In genomic region chr16:85308585-85309540, GRCh38 we compare ENCODE assay signal across 12 cellular contexts.
DNase-seq lines count a peak whose midpoint lies in the region; ATAC-seq and TF ChIP-seq lines count a peak whose summit lies in the region.
"Had no signal": no experiment of that assay in that cellular context is flagged by ENCODE, and none has a peak within 500 bp of the region (broad histone marks: within the 10 kb centered on the region; RNA-seq: fewer than 3 reads in every experiment).

No MANE protein-coding gene starts in this region.

- H3K79me1 ChIP-seq in IMR-90 (ENCODE audit: low read depth in 1 of 2, low read length in 2 of 2): peaks cover 31 to 56% of the 10 kb centered on the region in 2 experiments

- H3K27me3 ChIP-seq in IMR-90 (ENCODE audit: control insufficient read depth, insufficient read depth, low read length): no peaks in the 10 kb centered on the region
- H3K27me3 ChIP-seq: esophagus muscularis mucosa had no signal

- H3K9me1 ChIP-seq in IMR-90 (ENCODE audit: insufficient read depth, low read length): peaks cover 4% of the 10 kb centered on the region; the same call in 1 of the 2 replicates

- no peak overlapping the region for H3K14ac ChIP-seq in IMR-90 (replicated peaks; ENCODE audit: low read depth, low read length)

- WGBS in IMR-90 (ENCODE audit: extremely low coverage in 2 of 2, insufficient read length in 1 of 2), 2 experiments: 85% methylated on average over 11 of the region's 17 CpGs; no CpG with 5 or more reads in 1 of the 2 experiments

- no peak for TF ChIP-seq RAD21 in IMR-90 (IDR thresholded peaks at IDR 0.05; ENCODE audit: low read length)

- H3K4ac ChIP-seq in IMR-90 (ENCODE audit: low read depth, low read length): no peak overlapping the region

- H3K36me3 ChIP-seq in IMR-90 (ENCODE audit: control insufficient read depth, insufficient read depth, low read length): no peaks in the 10 kb centered on the region
- H3K36me3 ChIP-seq: esophagus muscularis mucosa had no signal

- no peak overlapping the region for H2AK9ac ChIP-seq in IMR-90 (replicated peaks; ENCODE audit: low read depth, low read length, poor library complexity)

- H3K4me1 Mint-ChIP-seq in activated CD8-positive, alpha-beta T cell treated with anti-CD3 and anti-CD28 coated beads for 36 hours (ENCODE audit: low read depth): peaks cover 59% of the 10 kb centered on the region
- peaks cover 63% of the 10 kb centered on the region for H3K4me1 Mint-ChIP-seq in nephron
- peaks cover 42% of the 10 kb centered on the region for H3K4me1 Mint-ChIP-seq in activated T-helper 2 cell treated with anti-CD3 and anti-CD28 coated beads, Interferon-gamma antibody, Interleukin-2, Interleukin-4, amounts not matched to agents 10 μg/mL and 5 μg/mL and 100 μg/mL, durations not matched to agents 14 hours and 24 hours and 36 hours (ENCODE audit: low read depth)

- no peak overlapping the region for H3K56ac ChIP-seq in IMR-90 (ENCODE audit: extremely low read depth, insufficient read depth, low read length)

- no peak overlapping the region for H4K5ac ChIP-seq in IMR-90 (ENCODE audit: low read depth, low read length)

- TSS peak; percentile 14 for BruUV-seq in IMR-90 (replicated peaks; lab: Mats Ljungman, UMichigan)

- no peak overlapping the region for H2AK5ac ChIP-seq in IMR-90 (ENCODE audit: low read depth, low read length)

- H3K4me2 ChIP-seq in IMR-90 (ENCODE audit: low read depth, low read length): no peak overlapping the region

- no peaks in the 10 kb centered on the region for H3K9me3 Mint-ChIP-seq in activated CD8-positive, alpha-beta T cell treated with anti-CD3 and anti-CD28 coated beads for 36 hours
- no peaks in the 10 kb centered on the region for H3K9me3 Mint-ChIP-seq in nephron
- H3K9me3 Mint-ChIP-seq in activated T-helper 2 cell treated with anti-CD3 and anti-CD28 coated beads, Interferon-gamma antibody, Interleukin-2, Interleukin-4, amounts not matched to agents 10 μg/mL and 5 μg/mL and 100 μg/mL, durations not matched to agents 14 hours and 24 hours and 36 hours: no peaks in the 10 kb centered on the region
- H3K9me3 Mint-ChIP-seq: natural killer cell had no signal

- H4K91ac ChIP-seq in IMR-90 (ENCODE audit: insufficient read depth, low read depth, low read length): no peak overlapping the region

- H2AFZ ChIP-seq in IMR-90 (replicated peaks; ENCODE audit: low read length, poor library complexity): no peak overlapping the region

- H3K23ac ChIP-seq in IMR-90 (ENCODE audit: low read depth, low read length): no peak overlapping the region

- H2BK120ac ChIP-seq in IMR-90 (ENCODE audit: low read depth, low read length): no peak overlapping the region

- H3K4me1 ChIP-seq in IMR-90 (ENCODE audit: control insufficient read depth, insufficient read depth, low read length): peaks cover 13% of the 10 kb centered on the region

- no peak for TF ChIP-seq POLR2A in IMR-90 (IDR thresholded peaks at IDR 0.05; ENCODE audit: low read depth, low read length)

- ATAC-seq in IMR-90 (ENCODE audit: low read depth) (no peak), sciatic nerve (no peak)
- ATAC-seq in activated CD8-positive, alpha-beta T cell treated with anti-CD3 and anti-CD28 coated beads for 36 hours: no peak

- DNase-seq in CD1c-positive myeloid dendritic cell (ENCODE audit: extremely low spot score) (peak; percentile 47), IMR-90 (no peak), sciatic nerve (ENCODE audit: low spot score) (no peak), G401 (ENCODE audit: low spot score) (no peak), NCI-H187 treated with DMSO at 0.1 percent for 48 hours (lab: John Stamatoyannopoulos, UW) (no peak)
- DNase-seq in activated CD8-positive, alpha-beta T cell treated with anti-CD3 and anti-CD28 coated beads for 36 hours: peak; percentile 34
- DNase-seq in activated T-helper 2 cell treated with anti-CD3 and anti-CD28 coated beads, Interferon-gamma antibody, Interleukin-2, Interleukin-4, amounts not matched to agents 10 μg/mL and 5 μg/mL and 100 μg/mL, durations not matched to agents 14 hours and 24 hours and 36 hours (ENCODE audit: low spot score): no peak
- DNase-seq: Calu3, H7, natural killer cell had no signal

- no peak overlapping the region for H3K27ac Mint-ChIP-seq in activated CD8-positive, alpha-beta T cell treated with anti-CD3 and anti-CD28 coated beads for 36 hours
- H3K27ac Mint-ChIP-seq in nephron: peak overlapping the region; percentile 68 to 89 (median 79)
- H3K27ac Mint-ChIP-seq in activated T-helper 2 cell treated with anti-CD3 and anti-CD28 coated beads, Interferon-gamma antibody, Interleukin-2, Interleukin-4, amounts not matched to agents 10 μg/mL and 5 μg/mL and 100 μg/mL, durations not matched to agents 14 hours and 24 hours and 36 hours: no peak overlapping the region

- dilution Hi-C loops in IMR-90 (cut with HindIII; ENCODE audit: low sequenced_read_pairs, unreplicated experiment): no loop called here

- no peaks in the 10 kb centered on the region for H3K36me3 Mint-ChIP-seq in activated CD8-positive, alpha-beta T cell treated with anti-CD3 and anti-CD28 coated beads for 36 hours (ENCODE audit: low read depth)
- H3K36me3 Mint-ChIP-seq in nephron (ENCODE audit: low read depth): no peaks in the 10 kb centered on the region
- H3K36me3 Mint-ChIP-seq in activated T-helper 2 cell treated with anti-CD3 and anti-CD28 coated beads, Interferon-gamma antibody, Interleukin-2, Interleukin-4, amounts not matched to agents 10 μg/mL and 5 μg/mL and 100 μg/mL, durations not matched to agents 14 hours and 24 hours and 36 hours (ENCODE audit: low read depth): peaks cover 2% of the 10 kb centered on the region
- H3K36me3 Mint-ChIP-seq: natural killer cell had no signal

- intact Hi-C loops in IMR-90 (cut with micrococcal nuclease): no loop called here
- intact Hi-C loops in activated CD8-positive, alpha-beta T cell treated with anti-CD3 and anti-CD28 coated beads for 36 hours (cut with micrococcal nuclease): no loop called here
- intact Hi-C loops in activated T-helper 2 cell treated with anti-CD3 and anti-CD28 coated beads, Interferon-gamma antibody, Interleukin-2, Interleukin-4, amounts not matched to agents 10 μg/mL and 5 μg/mL and 100 μg/mL, durations not matched to agents 14 hours and 24 hours and 36 hours (cut with micrococcal nuclease): loop anchor here (10.0 kb wide), 1 partner anchor 116 kb away; no protein-coding TSS in a partner anchor
- intact Hi-C loops in sciatic nerve (cut with DNase I): loop anchor here (10.0 kb wide), 1 partner anchor 306 kb away; the partner anchor contains the start of gene GSE1

- in situ Hi-C loops in IMR-90 (cut with MboI; ENCODE audit: low sequenced_read_pairs) (no loop called here), G401 (cut with HindIII; ENCODE audit: low sequenced_read_pairs) (no loop called here)

- H3K27me3 Mint-ChIP-seq in activated CD8-positive, alpha-beta T cell treated with anti-CD3 and anti-CD28 coated beads for 36 hours: no peaks in the 10 kb centered on the region
- H3K27me3 Mint-ChIP-seq in nephron (ENCODE audit: low read depth): no peaks in the 10 kb centered on the region
- no peaks in the 10 kb centered on the region for H3K27me3 Mint-ChIP-seq in activated T-helper 2 cell treated with anti-CD3 and anti-CD28 coated beads, Interferon-gamma antibody, Interleukin-2, Interleukin-4, amounts not matched to agents 10 μg/mL and 5 μg/mL and 100 μg/mL, durations not matched to agents 14 hours and 24 hours and 36 hours (ENCODE audit: low read depth)

- POLR2A ChIA-PET in IMR-90 (lab: Charles Lee; ENCODE audit: unreplicated experiment): no interaction called here
- POLR2A ChIA-PET in activated CD8-positive, alpha-beta T cell treated with anti-CD3 and anti-CD28 coated beads for 36 hours (lab: Charles Lee): interaction anchor here (0.8 to 1.3 kb wide), 3 partner anchors 25 to 304 kb away, joined by 3 to 5 read pairs (median 3); partner anchors contain the start of gene GSE1

- TF ChIP-seq CTCF in IMR-90 (conservative IDR thresholded peaks at IDR 0.05; ENCODE audit: low read depth, low read length) (no peak), nephron (IDR thresholded peaks at IDR 0.05; ENCODE audit: unreplicated experiment in 3 of 3) (no peak)
- TF ChIP-seq CTCF in activated CD8-positive, alpha-beta T cell treated with anti-CD3 and anti-CD28 coated beads for 36 hours (IDR thresholded peaks at IDR 0.05): no peak

- no peak overlapping the region for H2BK15ac ChIP-seq in IMR-90 (ENCODE audit: low read depth, low read length)

- H2BK20ac ChIP-seq in IMR-90 (ENCODE audit: low read depth, low read length): no peak overlapping the region

- H3K4me3 Mint-ChIP-seq in activated CD8-positive, alpha-beta T cell treated with anti-CD3 and anti-CD28 coated beads for 36 hours: no peak overlapping the region
- no peak overlapping the region for H3K4me3 Mint-ChIP-seq in nephron
- H3K4me3 Mint-ChIP-seq in activated T-helper 2 cell treated with anti-CD3 and anti-CD28 coated beads, Interferon-gamma antibody, Interleukin-2, Interleukin-4, amounts not matched to agents 10 μg/mL and 5 μg/mL and 100 μg/mL, durations not matched to agents 14 hours and 24 hours and 36 hours (ENCODE audit: low read depth): no peak overlapping the region
- H3K4me3 Mint-ChIP-seq: natural killer cell had no signal

- H3K27ac ChIP-seq in IMR-90 (ENCODE audit: insufficient read depth, low read length): no peak overlapping the region

- H3K18ac ChIP-seq in IMR-90 (ENCODE audit: low read depth, low read length): no peak overlapping the region

- no peaks in the 10 kb centered on the region for H3K9me3 ChIP-seq in IMR-90 (ENCODE audit: control insufficient read depth, insufficient read depth, low read length)
- H3K9me3 ChIP-seq: esophagus muscularis mucosa had no signal

- CTCF ChIA-PET in IMR-90 (lab: Yijun Ruan, JAX): no interaction called here
- CTCF ChIA-PET in activated CD8-positive, alpha-beta T cell treated with anti-CD3 and anti-CD28 coated beads for 36 hours (lab: Charles Lee): interaction anchor here (0.7 to 5.3 kb wide), 10 partner anchors 11 to 410 kb away, joined by 3 to 32 read pairs (median 5); no protein-coding TSS in a partner anchor

- H3K9ac ChIP-seq in IMR-90 (ENCODE audit: low read depth, low read length): no peak overlapping the region

- H4K20me1 ChIP-seq in IMR-90 (ENCODE audit: insufficient read depth, low read length): peaks cover 85% of the 10 kb centered on the region

- H4K8ac ChIP-seq in IMR-90 (ENCODE audit: low read depth in 2 of 2, low read length in 2 of 2): no peak overlapping the region

- H2BK5ac ChIP-seq in IMR-90 (ENCODE audit: low read depth, low read length, poor library complexity, severe bottlenecking): no peak overlapping the region

- H3K4me3 ChIP-seq in IMR-90 (ENCODE audit: insufficient read depth, low read depth, low read length): no peak overlapping the region
- H3K4me3 ChIP-seq: esophagus muscularis mucosa had no signal

Comparison
In these comparisons a context has a peak if more than half of its experiments do, and no peak if none do; other contexts are left out.
1. DNase-seq: peak in CD1c-positive myeloid dendritic cell (single experiment) and activated CD8-positive, alpha-beta T cell treated with anti-CD3 and anti-CD28 coated beads for 36 hours (single experiment); none in IMR-90 (single experiment), activated T-helper 2 cell treated with anti-CD3 and anti-CD28 coated beads, Interferon-gamma antibody, Interleukin-2, Interleukin-4, amounts not matched to agents 10 μg/mL and 5 μg/mL and 100 μg/mL, durations not matched to agents 14 hours and 24 hours and 36 hours (single experiment), sciatic nerve (single experiment), G401 (single experiment) and NCI-H187 treated with DMSO at 0.1 percent for 48 hours (single experiment).
2. H3K27ac Mint-ChIP-seq: peak in nephron (3 of 3); none in activated CD8-positive, alpha-beta T cell treated with anti-CD3 and anti-CD28 coated beads for 36 hours (single experiment) and activated T-helper 2 cell treated with anti-CD3 and anti-CD28 coated beads, Interferon-gamma antibody, Interleukin-2, Interleukin-4, amounts not matched to agents 10 μg/mL and 5 μg/mL and 100 μg/mL, durations not matched to agents 14 hours and 24 hours and 36 hours (single experiment).
3. intact Hi-C loops: an anchor here in activated T-helper 2 cell treated with anti-CD3 and anti-CD28 coated beads, Interferon-gamma antibody, Interleukin-2, Interleukin-4, amounts not matched to agents 10 μg/mL and 5 μg/mL and 100 μg/mL, durations not matched to agents 14 hours and 24 hours and 36 hours (10.0 kb wide) and sciatic nerve (10.0 kb wide); none called in IMR-90 and activated CD8-positive, alpha-beta T cell treated with anti-CD3 and anti-CD28 coated beads for 36 hours.